ENCODE assay signal across 11 cellular contexts in genomic region chr6:137095651-137096238, GRCh38. TPM values are rescaled to one million over a fixed set of nuclear protein-coding genes. Genes with fewer than 3 reads are reported as not detected.
DNase-seq lines count a peak whose midpoint lies in the region; ATAC-seq and TF ChIP-seq lines count a peak whose summit lies in the region.
"Had no signal": no experiment of that assay in that cellular context is flagged by ENCODE, and none has a peak within 500 bp of the region (broad histone marks: within the 10 kb centered on the region; RNA-seq: fewer than 3 reads in every experiment).

No MANE protein-coding gene starts in this region.

- DNase-seq in SK-N-SH (no peak), LHCN-M2 (ENCODE audit: low read depth) (peak; percentile 31), neural crest cell (ENCODE audit: low read depth, low spot score) (no peak), stomach (no peak), D341Med (ENCODE audit: low spot score) (no peak), activated gamma-delta T cell treated with Interleukin-2 at 50 U/mL for 16 hours (no peak)
- DNase-seq: activated CD8-positive, alpha-beta memory T cell treated with anti-CD3 and anti-CD28 coated beads for 24 hours; erythroblast had no signal

- no peaks in the 10 kb centered on the region for H3K36me3 Mint-ChIP-seq in neural crest cell (ENCODE audit: low read depth)

- H3K79me2 ChIP-seq in SK-N-SH (ENCODE audit: insufficient read depth), result no peaks in the 10 kb centered on the region

- no peaks in the 10 kb centered on the region for H3K36me3 ChIP-seq in SK-N-SH (replicated peaks in 1 of 2; ENCODE audit: control insufficient read depth in 1 of 2, insufficient read depth in 2 of 2, low read length in 1 of 2)
- no peaks in the 10 kb centered on the region for H3K36me3 ChIP-seq in stomach

- intact Hi-C loops in stomach (cut with DNase I; ENCODE audit: low total_unique reads), result loop anchor here (10.0 kb wide), 1 partner anchor 219 kb away; no protein-coding TSS in a partner anchor

- H3K9me3 Mint-ChIP-seq in neural crest cell, result no peaks in the 10 kb centered on the region

- H3K27me3 ChIP-seq in SK-N-SH (ENCODE audit: insufficient read depth) (no peaks in the 10 kb centered on the region), stomach (no peaks in the 10 kb centered on the region)

- H3K4me1 Mint-ChIP-seq in neural crest cell, result peaks cover 9% of the 10 kb centered on the region

- H3K9ac ChIP-seq in SK-N-SH, result no peak overlapping the region

- no peaks in the 10 kb centered on the region for H3F3A ChIP-seq in SK-N-SH (replicated peaks; ENCODE audit: insufficient read depth)

- TF ChIP-seq CTCF in SK-N-SH (IDR thresholded peaks at IDR 0.05) (no peak), neural crest cell (conservative IDR thresholded peaks at IDR 0.05) (no peak), stomach (IDR thresholded peaks at IDR 0.05) (no peak)

- TF ChIP-seq POLR2A in stomach (IDR thresholded peaks at IDR 0.05), result no peak

- H4K20me1 ChIP-seq in SK-N-SH (ENCODE audit: insufficient read depth), result no peaks in the 10 kb centered on the region

- H3K27ac Mint-ChIP-seq in neural crest cell (ENCODE audit: unreplicated experiment), result peak overlapping the region; percentile 35

- H3K4me1 ChIP-seq in SK-N-SH (ENCODE audit: control insufficient read depth in 1 of 2, insufficient read depth in 2 of 2, low read depth in 1 of 2, low read length in 1 of 2) (peaks cover 0 to 8% of the 10 kb centered on the region in 2 experiments; a peak in 1 of 4 replicates), stomach (no peaks in the 10 kb centered on the region)

- no peaks in the 10 kb centered on the region for H3K27me3 Mint-ChIP-seq in neural crest cell (ENCODE audit: low read depth)

- no peak for TF ChIP-seq EP300 in SK-N-SH (IDR thresholded peaks at IDR 0.05; ENCODE audit: borderline replicate concordance in 1 of 2, low read depth in 1 of 2, low read length in 1 of 2)
- TF ChIP-seq EP300 in stomach (IDR thresholded peaks at IDR 0.05), result no peak

- no peak overlapping the region for H3K4me2 ChIP-seq in SK-N-SH

- H3K9me3 ChIP-seq in SK-N-SH (no peaks in the 10 kb centered on the region), stomach (no peaks in the 10 kb centered on the region)

- no peak overlapping the region for H3K4me3 Mint-ChIP-seq in neural crest cell

- ATAC-seq in SK-N-SH treated with all-trans-retinoic acid at 6 μM for 48 hours, result no peak
- ATAC-seq in HG02588 (IDR thresholded peaks at IDR 0.05; ENCODE audit: unreplicated experiment), result peak; percentile 81

- no peak for TF ChIP-seq RAD21 in SK-N-SH (IDR thresholded peaks at IDR 0.05; ENCODE audit: low read length)

- H3K27ac ChIP-seq in SK-N-SH (ENCODE audit: low read depth in 2 of 2, low read length in 1 of 2) (no peak overlapping the region), stomach (no peak overlapping the region)

- H3K4me3 ChIP-seq in SK-N-SH (ENCODE audit: low read depth in 2 of 2, low read length in 1 of 2) (no peak overlapping the region), stomach (no peak overlapping the region)

- CTCF ChIA-PET in SK-N-SH (lab: Yijun Ruan, JAX), result interaction anchor here (0.6 to 4.1 kb wide), 6 partner anchors 13 to 546 kb away, joined by 3 to 39 read pairs (median 10); no protein-coding TSS in a partner anchor

- no peaks in the 10 kb centered on the region for H3K9me2 ChIP-seq in SK-N-SH

- H2AFZ ChIP-seq in SK-N-SH (ENCODE audit: low read depth), result no peak overlapping the region

- POLR2A ChIA-PET in SK-N-SH (lab: Yijun Ruan, JAX), result no interaction called here

TF ChIP-seq in SK-N-SH treated with all-trans-retinoic acid at 6 μM for 48 hours, 23 proteins besides CTCF, POLR2A, EP300 and RAD21:
- TF ChIP-seq ZNF70 (CRISPR knock-in tag; IDR thresholded peaks at IDR 0.05) (peak; percentile 48; the same call in 1 of the 2 replicates), ZNF8 (CRISPR knock-in tag; IDR thresholded peaks at IDR 0.05) (no peak)

TF ChIP-seq in SK-N-SH, 30 proteins besides CTCF, POLR2A, EP300 and RAD21:
- TF ChIP-seq YY1 (IDR thresholded peaks at IDR 0.05; ENCODE audit: low read depth) (no peak), GATA2 (CRISPR knock-in tag; IDR thresholded peaks at IDR 0.05) (no peak), POLR2AphosphoS5 (IDR thresholded peaks at IDR 0.05; ENCODE audit: low read depth, low read length) (no peak), NFIC (IDR thresholded peaks at IDR 0.05; ENCODE audit: borderline replicate concordance) (no peak), NRF1 (IDR thresholded peaks at IDR 0.05; ENCODE audit: low read depth, low read length) (no peak), FOXJ3 (CRISPR knock-in tag; IDR thresholded peaks at IDR 0.05) (no peak), JUND (IDR thresholded peaks at IDR 0.05) (no peak), FOXM1 (IDR thresholded peaks at IDR 0.05; ENCODE audit: low read depth) (no peak), RXRA (IDR thresholded peaks at IDR 0.05; ENCODE audit: borderline replicate concordance, low read depth) (no peak), SIN3A (IDR thresholded peaks at IDR 0.05; ENCODE audit: borderline replicate concordance, low read depth, low read length) (no peak), TCF12 (IDR thresholded peaks at IDR 0.05) (no peak), EZH2phosphoT487 (IDR thresholded peaks at IDR 0.05; ENCODE audit: borderline replicate concordance, low read depth) (no peak)
- TF ChIP-seq, protein P1, sequence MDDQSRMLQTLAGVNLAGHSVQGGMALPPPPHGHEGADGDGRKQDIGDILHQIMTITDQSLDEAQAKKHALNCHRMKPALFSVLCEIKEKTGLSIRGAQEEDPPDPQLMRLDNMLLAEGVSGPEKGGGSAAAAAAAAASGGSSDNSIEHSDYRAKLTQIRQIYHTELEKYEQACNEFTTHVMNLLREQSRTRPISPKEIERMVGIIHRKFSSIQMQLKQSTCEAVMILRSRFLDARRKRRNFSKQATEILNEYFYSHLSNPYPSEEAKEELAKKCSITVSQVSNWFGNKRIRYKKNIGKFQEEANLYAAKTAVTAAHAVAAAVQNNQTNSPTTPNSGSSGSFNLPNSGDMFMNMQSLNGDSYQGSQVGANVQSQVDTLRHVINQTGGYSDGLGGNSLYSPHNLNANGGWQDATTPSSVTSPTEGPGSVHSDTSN (IDR thresholded peaks at IDR 0.05), result no peak
- TF ChIP-seq, protein P2, sequence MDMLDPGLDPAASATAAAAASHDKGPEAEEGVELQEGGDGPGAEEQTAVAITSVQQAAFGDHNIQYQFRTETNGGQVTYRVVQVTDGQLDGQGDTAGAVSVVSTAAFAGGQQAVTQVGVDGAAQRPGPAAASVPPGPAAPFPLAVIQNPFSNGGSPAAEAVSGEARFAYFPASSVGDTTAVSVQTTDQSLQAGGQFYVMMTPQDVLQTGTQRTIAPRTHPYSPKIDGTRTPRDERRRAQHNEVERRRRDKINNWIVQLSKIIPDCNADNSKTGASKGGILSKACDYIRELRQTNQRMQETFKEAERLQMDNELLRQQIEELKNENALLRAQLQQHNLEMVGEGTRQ (IDR thresholded peaks at IDR 0.05; ENCODE audit: borderline replicate concordance, low read depth, low read length), result no peak

RNA-seq across cellular contexts. Expression of gene IL20RA, which starts 51.0 kb away (rescaled TPM):
- polyA plus RNA-seq in SK-N-SH (2012; rRNA removed) (0.10 and 0.29 TPM in 2 replicates), stomach (10 to 100 TPM in 1 of 3 donors, 1 to 10 TPM in 2; 6.8 to 13.6 (median 7.1) TPM)
- polyA plus RNA-seq in SK-N-SH (2012; cell fraction: cytosol; rRNA removed), result 0.30 and 0.55 TPM in 2 replicates
- polyA plus RNA-seq in SK-N-SH (2012; cell fraction: nucleus; rRNA removed), result 0.10 and 0.12 TPM in 2 replicates
- total RNA-seq in LHCN-M2 (2014; rRNA removed) (0.11 TPM in 1 of 2 replicates, not detected in the other), neural crest cell (not detected in 2 replicates), stomach (10 to 100 TPM in 2 of 5 donors, 1 to 10 TPM in 2, under 1 TPM in 1; 0.45 to 38.5 (median 5.2) TPM)
- polyA plus RNA-seq in LHCN-M2 (2012), result 0.24 TPM
- polyA plus RNA-seq: AG04450 had no signal
